ENCODE assay signal across 1 cellular context in the genomic region with DNA sequence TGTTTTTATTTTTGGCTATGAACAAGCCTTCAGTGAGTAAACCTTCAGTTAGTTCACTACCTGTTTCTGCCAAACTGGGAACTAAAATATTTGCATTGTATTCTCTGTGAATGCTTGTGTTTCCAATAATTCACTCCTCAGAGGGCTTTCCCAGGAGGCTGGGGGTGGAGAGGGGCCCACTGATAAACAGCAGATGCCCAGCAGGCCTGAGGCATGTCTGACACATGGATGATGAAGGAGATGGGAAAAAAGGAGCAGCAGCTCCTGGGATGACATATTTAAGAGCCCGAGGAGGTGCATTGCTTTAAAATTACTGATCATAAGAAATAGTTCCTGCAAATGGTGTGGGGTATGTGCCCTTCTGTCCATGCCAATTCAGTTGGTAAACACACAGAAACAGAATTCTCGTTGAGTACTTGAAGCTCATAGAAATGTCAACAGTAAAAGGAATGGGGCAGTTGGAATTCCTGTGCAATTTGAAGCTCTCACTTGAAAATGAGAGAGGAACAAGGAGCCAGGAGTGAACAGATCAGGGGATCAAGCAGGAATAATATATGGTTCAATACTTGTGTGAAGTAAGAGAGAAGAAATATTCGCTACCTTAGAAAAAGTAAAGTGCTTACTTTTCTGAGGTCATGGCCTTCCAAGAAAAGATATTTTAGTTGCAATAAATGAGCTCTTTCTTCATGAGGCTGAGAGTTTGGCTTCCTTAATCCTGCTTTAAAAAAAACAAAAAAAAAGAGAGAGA.
TF ChIP-seq lines count a peak whose summit lies in the region.

No MANE protein-coding gene starts in this region.

TF ChIP-seq in liver, 16 proteins besides CTCF, POLR2A, EP300 and RAD21 (continued from another document):
- no peak for TF ChIP-seq ATF3 (IDR thresholded peaks at IDR 0.05)
